1 cellular context compared by ENCODE assay signal in genomic region chr4:82629238-82630000, GRCh38.
TF ChIP-seq lines count a peak whose summit lies in the region.

No MANE protein-coding gene starts in this region.

TF ChIP-seq in IMR-90, 13 proteins besides CTCF, POLR2A, EP300 and RAD21 (continued from another document):
- TF ChIP-seq BHLHE40 (IDR thresholded peaks at IDR 0.05; ENCODE audit: low read depth, low read length) (no peak), NFE2L2 (IDR thresholded peaks at IDR 0.05; ENCODE audit: low read depth, low read length) (no peak), USF2 (IDR thresholded peaks at IDR 0.05; ENCODE audit: low read depth, low read length) (no peak), RFX5 (IDR thresholded peaks at IDR 0.05; ENCODE audit: low read depth, low read length) (no peak; the same call in 1 of the 2 replicates)
